In the genomic region with DNA sequence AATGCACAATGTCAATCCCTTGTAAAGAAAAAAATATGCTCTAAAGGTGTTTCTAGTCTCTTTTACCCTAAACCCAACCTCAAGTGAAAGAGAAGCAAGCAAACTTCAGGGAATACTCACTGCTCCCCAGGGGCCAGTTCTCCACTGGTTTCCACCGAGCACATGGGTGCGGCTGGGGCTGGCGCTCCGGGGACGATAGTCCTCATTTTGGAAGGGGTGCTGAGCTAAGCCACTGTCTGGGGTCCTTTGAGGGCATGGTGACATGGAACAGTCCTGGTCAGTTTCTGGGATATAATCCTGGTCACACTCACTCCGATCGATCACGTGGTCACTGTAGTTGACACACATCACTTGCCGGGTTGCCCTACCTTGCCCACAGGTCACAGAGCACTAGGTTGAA, we compare ENCODE assay signal across 33 cellular contexts.
"Had no signal": no experiment of that assay in that cellular context is flagged by ENCODE, and none has a peak within 500 bp of the region (broad histone marks: within the 10 kb centered on the region; RNA-seq: fewer than 3 reads in every experiment).

No MANE protein-coding gene starts in this region.

- H3K4me3 ChIP-seq: adrenal gland, body of pancreas, breast epithelium had no signal

- H3K36me3 ChIP-seq: brain microvascular endothelial cell, breast epithelium had no signal

- H3K27me3 ChIP-seq: adrenal gland, body of pancreas, brain microvascular endothelial cell, breast epithelium had no signal

- FAIRE-seq: astrocyte, TTC549 had no signal

- ATAC-seq: activated CD8-positive, alpha-beta T cell treated with anti-CD3 and anti-CD28 coated beads for 36 hours; activated naive CD4-positive, alpha-beta T cell treated with anti-CD3 and anti-CD28 coated beads, Interleukin-2, amount 50 U/mL, for 72 hours; activated T-cell treated with anti-CD3 and anti-CD28 coated beads, Interleukin-2, amount 50 U/mL, for 4 hours; activated T-cell treated with anti-CD3 and anti-CD28 coated beads, Interleukin-2, amount 50 U/mL, for 72 hours; activated T-helper 17 cell treated with anti-CD3 and anti-CD28 coated beads, Interleukin-2, amount 50 U/mL, for 72 hours; body of pancreas had no signal

- DNase-seq: activated B cell treated with CpG ODN at 0.5 μM for 24 hours; activated CD4-positive, alpha-beta memory T cell treated with anti-CD3 and anti-CD28 coated beads for 36 hours; activated CD4-positive, alpha-beta T cell treated with anti-CD3 and anti-CD28 coated beads for 4 hours; activated CD4-positive, alpha-beta T cell treated with anti-CD3 and anti-CD28 coated beads, Interleukin-2, amount 10 ng/mL, durations not matched to agents 24 days and 14 days; activated CD4-positive, alpha-beta T cell treated with anti-CD3 and anti-CD28 coated beads, Interleukin-2, amount 50 U/mL, for 1 hour; activated CD4-positive, alpha-beta T cell treated with anti-CD3 and anti-CD28 coated beads, Interleukin-2, amount 50 U/mL, for 4 hours; activated CD4-positive, CD25-positive, alpha-beta regulatory T cell treated with anti-CD3 and anti-CD28 coated beads, Interleukin-2, amount 50 U/mL, for 72 hours; activated CD8-positive, alpha-beta memory T cell treated with anti-CD3 and anti-CD28 coated beads, Interleukin-2, amount 50 U/mL, for 4 hours; activated CD8-positive, alpha-beta T cell treated with anti-CD3 and anti-CD28 coated beads for 36 hours; activated effector memory CD4-positive, alpha-beta T cell treated with anti-CD3 and anti-CD28 coated beads, Interleukin-2, amount 50 U/mL, for 16 hours; activated gamma-delta T cell treated with Interleukin-2 at 50 U/mL for 16 hours; activated naive CD4-positive, alpha-beta T cell; activated naive CD4-positive, alpha-beta T cell treated with anti-CD3 and anti-CD28 coated beads for 36 hours; activated naive CD4-positive, alpha-beta T cell treated with anti-CD3 and anti-CD28 coated beads, Interleukin-2, amount 50 U/mL, for 16 hours; activated naive CD8-positive, alpha-beta T cell treated with anti-CD3 and anti-CD28 coated beads for 36 hours; activated T-cell treated with anti-CD3 and anti-CD28 coated beads for 4 hours; activated T-cell treated with anti-CD3 and anti-CD28 coated beads, Interleukin-2, amount 50 U/mL, for 1 hour; activated T-cell treated with anti-CD3 and anti-CD28 coated beads, Interleukin-2, amount 50 U/mL, for 4 hours; activated T-cell treated with anti-CD3 and anti-CD28 coated beads, Interleukin-2, amount 50 U/mL, for 72 hours; adrenal gland; amniotic stem cell; body of pancreas; brain microvascular endothelial cell; central memory CD4-positive, alpha-beta T cell; T-helper 1 cell; T-helper 2 cell; T-helper 9 cell had no signal

- H3K4me1 ChIP-seq: body of pancreas, breast epithelium had no signal

- H3K27ac ChIP-seq: adrenal gland, body of pancreas, brain microvascular endothelial cell, breast epithelium, VCaP had no signal

- H3K9me3 ChIP-seq: adrenal gland, body of pancreas, breast epithelium had no signal
